In genomic region chr3:23808525-23808924, GRCh38 we compare ENCODE assay signal across 8 cellular contexts. TPM values are rescaled to one million over a fixed set of nuclear protein-coding genes. Genes with fewer than 3 reads are reported as not detected.
DNase-seq lines count a peak whose midpoint lies in the region; ATAC-seq, FAIRE-seq and TF ChIP-seq lines count a peak whose summit lies in the region.

No MANE protein-coding gene starts in this region.

- H3K9me3 Mint-ChIP-seq in nephron progenitor cell = no peaks in the 10 kb centered on the region

- peaks cover 3% of the 10 kb centered on the region for H3K27me3 Mint-ChIP-seq in nephron progenitor cell (ENCODE audit: low read depth, poor library complexity)

- no peak for TF ChIP-seq EP300 in GM12878 (IDR thresholded peaks at IDR 0.05; ENCODE audit: borderline replicate concordance in 1 of 2, control insufficient read depth in 1 of 2, low read depth in 2 of 2, low read length in 2 of 2)

- H3K4me1 ChIP-seq in KMS-11 (ENCODE audit: low read depth, poor library complexity, severe bottlenecking) (peaks cover 41% of the 10 kb centered on the region), GM12878 (ENCODE audit: control insufficient read depth, insufficient read depth, low read length) (peaks cover 8% of the 10 kb centered on the region)

- H3K4me3 Mint-ChIP-seq in nephron progenitor cell = peak overlapping the region; percentile 95

- H4K20me1 ChIP-seq in KMS-11 (ENCODE audit: insufficient read depth) = no peaks in the 10 kb centered on the region
- no peaks in the 10 kb centered on the region for H4K20me1 ChIP-seq in GM12878 (ENCODE audit: control insufficient read depth, insufficient read depth)

- POLR2A ChIA-PET in GM12878 (lab: Charles Lee) = interaction anchor here (0.9 to 7.5 kb wide), 10 partner anchors 21 to 155 kb away, joined by 3 to 92 read pairs (median 5); partner anchors contain the start of genes NKIRAS1 and RPL15

- H3K4me2 ChIP-seq in KMS-11 = peak overlapping the region; percentile 90
- peak overlapping the region; percentile 94 for H3K4me2 ChIP-seq in GM12878 (ENCODE audit: control insufficient read depth, insufficient read depth)

- no peaks in the 10 kb centered on the region for H3K27me3 ChIP-seq in KMS-11 (ENCODE audit: insufficient read depth, low read depth)
- H3K27me3 ChIP-seq in GM12878 (replicated peaks in 1 of 2; ENCODE audit: control insufficient read depth in 2 of 2, insufficient read depth in 2 of 2, low read length in 1 of 2) = no peaks in the 10 kb centered on the region

- peak overlapping the region; percentile 84; the same call in 1 of the 2 replicates for H3K9ac ChIP-seq in KMS-11
- H3K9ac ChIP-seq in GM12878 (ENCODE audit: control insufficient read depth, insufficient read depth, low read length) = peak overlapping the region; percentile 84

- H3K4me3 ChIP-seq in KMS-11 (IDR thresholded peaks at IDR 0.05; ENCODE audit: insufficient read depth, low read depth, low read length) (no peak overlapping the region), GM12878 (peak overlapping the region; percentile 98)

- RAD21 ChIA-PET in GM12878 (lab: Charles Lee; ENCODE audit: unreplicated experiment) = interaction anchor here (0.6 to 7.8 kb wide), 16 partner anchors 10 to 216 kb away, joined by 3 to 96 read pairs (median 5); no protein-coding TSS in a partner anchor

- SMC1A ChIA-PET in GM12878 (lab: Charles Lee; ENCODE audit: uncharacterized antibody, unreplicated experiment) = interaction anchor here (0.6 to 7.4 kb wide), 20 partner anchors 10 to 601 kb away, joined by 3 to 224 read pairs (median 6); partner anchors contain the start of genes NKIRAS1 and RPL15

- peak overlapping the region; percentile 92 for H3K27ac ChIP-seq in KMS-11
- peak overlapping the region; percentile 86 for H3K27ac ChIP-seq in GM12878 (ENCODE audit: control insufficient read depth, insufficient read depth)

- WGBS in GM12878 (ENCODE audit: insufficient coverage, insufficient replicate concordance, low lambda C conversion rate, missing lambda C conversion rate) = 30% methylated on average over 5 of the region's 5 CpGs

- no peak for TF ChIP-seq RAD21 in GM12878 (IDR thresholded peaks at IDR 0.05; ENCODE audit: insufficient read depth, low read depth, low read length)

- H3K36me3 Mint-ChIP-seq in nephron progenitor cell (ENCODE audit: low read depth) = peaks cover 34% of the 10 kb centered on the region

- no TSS peak for BruUV-seq in GM12878 (replicated peaks; lab: Mats Ljungman, UMichigan)

- peak overlapping the region; percentile 61 for H3K27ac Mint-ChIP-seq in nephron progenitor cell

- CTCF ChIA-PET in GM12878 (lab: Yijun Ruan, JAX) = interaction anchor here (1.1 to 4.2 kb wide), 8 partner anchors 7 to 145 kb away, joined by 3 to 21 read pairs (median 4); no protein-coding TSS in a partner anchor

- H2AFZ ChIP-seq in KMS-11 (ENCODE audit: low read depth) (no peak overlapping the region), GM12878 (ENCODE audit: control insufficient read depth, low read depth, low read length) (no peak overlapping the region)

- peak; percentile 32 for DNase-seq in G401 (ENCODE audit: low spot score)
- DNase-seq in GM12878 (ENCODE audit: low read depth, low spot score) = no peak
- no peak for DNase-seq in nephron progenitor cell
- no peak for DNase-seq in putamen (ENCODE audit: low spot score)
- no peak for DNase-seq in 8988T
- no peak for DNase-seq in NCI-H1417 treated with DMSO at 0.1 percent for 48 hours (lab: John Stamatoyannopoulos, UW)
- DNase-seq in glomerular visceral epithelial cell (ENCODE audit: extremely low spot score) = no peak

- TF ChIP-seq CTCF in KMS-11 (conservative IDR thresholded peaks at IDR 0.05; ENCODE audit: low read depth, low read length) = no peak
- TF ChIP-seq CTCF in GM12878 (IDR thresholded peaks at IDR 0.05 in 2 of 3, conservative IDR thresholded peaks at IDR 0.05 in 1 of 3; ENCODE audit: control insufficient read depth in 2 of 3, extremely low read depth in 1 of 3, insufficient read depth in 1 of 3, low read depth in 3 of 3, low read length in 3 of 3) = no peak
- TF ChIP-seq CTCF in nephron progenitor cell (IDR thresholded peaks at IDR 0.05) = no peak

- H3K79me2 ChIP-seq in KMS-11 (ENCODE audit: insufficient read depth, low read depth) = peaks cover 66% of the 10 kb centered on the region
- peaks cover 75% of the 10 kb centered on the region for H3K79me2 ChIP-seq in GM12878 (ENCODE audit: control insufficient read depth, insufficient read depth, low read length)

- no peak for ATAC-seq in GM12878

- intact Hi-C loops in GM12878 (cut with micrococcal nuclease; ENCODE audit: unreplicated experiment) = loop anchor here (5.0 to 10.0 kb wide), 7 partner anchors 59 to 1244 kb away; partner anchors contain the start of gene UBE2E2

- peak; percentile 18 for FAIRE-seq in GM12878 (lab: Jason Lieb, UNC)

- no peaks in the 10 kb centered on the region for H3K36me3 ChIP-seq in KMS-11 (ENCODE audit: insufficient read depth)
- H3K36me3 ChIP-seq in GM12878 (ENCODE audit: control insufficient read depth in 2 of 2, insufficient read depth in 2 of 2, low read length in 1 of 2) = no peaks in the 10 kb centered on the region; a peak in 1 of 4 replicates

- no peak for TF ChIP-seq POLR2A in GM12878 (IDR thresholded peaks at IDR 0.05; ENCODE audit: low read depth, low read length)

- in situ Hi-C loops in G401 (cut with HindIII; ENCODE audit: low sequenced_read_pairs) = no loop called here
- in situ Hi-C loops in GM12878 (cut with MboI) = no loop called here

- peaks cover 79% of the 10 kb centered on the region for H3K4me1 Mint-ChIP-seq in nephron progenitor cell

- H3K9me3 ChIP-seq in GM12878 (replicated peaks; ENCODE audit: control insufficient read depth, insufficient read depth, low read length) = no peaks in the 10 kb centered on the region

TF ChIP-seq in GM12878, 131 proteins besides CTCF, POLR2A, EP300 and RAD21 (continues in another document):
- TF ChIP-seq SMARCA5 (IDR thresholded peaks at IDR 0.05) = no peak
- TF ChIP-seq RB1 (IDR thresholded peaks at IDR 0.05; ENCODE audit: borderline replicate concordance) = no peak
- TF ChIP-seq TAF1 (IDR thresholded peaks at IDR 0.05; ENCODE audit: borderline replicate concordance, low read depth, low read length) = no peak
- no peak for TF ChIP-seq GATAD2B (conservative IDR thresholded peaks at IDR 0.05; ENCODE audit: low read depth)
- TF ChIP-seq MEF2B (IDR thresholded peaks at IDR 0.05; ENCODE audit: partially characterized antibody, poor library complexity, severe bottlenecking) = no peak
- no peak for TF ChIP-seq NKRF (conservative IDR thresholded peaks at IDR 0.05)
- TF ChIP-seq ATF7 (IDR thresholded peaks at IDR 0.05; ENCODE audit: low read depth) = 0 out of 2 replicates have a peak, but pooled peaks have one; percentile 23
- no peak for TF ChIP-seq MLLT1 (IDR thresholded peaks at IDR 0.05)
- TF ChIP-seq IKZF1 (conservative IDR thresholded peaks at IDR 0.05) = 0 out of 2 replicates have a peak, but pooled peaks have one; percentile 14
- TF ChIP-seq PAX8 (IDR thresholded peaks at IDR 0.05) = no peak

RNA-seq across cellular contexts. Expression of gene UBE2E1, which starts 2.8 kb away (rescaled TPM):
- 121 and 174 TPM in 2 replicates for total RNA-seq in G401 (2014; rRNA removed; shearing (Covaris generic))
- 149 and 156 TPM in 2 replicates for total RNA-seq in GM12878 (2013; cell fraction: nucleolus; rRNA removed)
- 110 and 129 TPM in 2 replicates for total RNA-seq in GM12878 (2014; rRNA removed)
- total RNA-seq in GM12878 (2014; rRNA removed; fragmentation: Illumina TruSeq; extraction: Trizol) = 230 and 236 TPM in 2 replicates
- total RNA-seq in GM12878 (2021) = 162 and 167 TPM in 2 replicates
- 122 TPM for polyA plus RNA-seq in GM12878 (2011; ENCODE audit: low read depth)
- 425 and 698 TPM in 2 replicates for polyA plus RNA-seq in GM12878 (2011; rRNA removed)
- 160 and 172 TPM in 2 replicates for polyA plus RNA-seq in GM12878 (2011; cell fraction: cytosol; rRNA removed)
- 186 and 224 TPM in 2 replicates for polyA plus RNA-seq in GM12878 (2011; cell fraction: nucleus; rRNA removed)
- 192 and 242 TPM in 2 replicates for polyA plus RNA-seq in GM12878 (2012)
- 282 and 450 TPM in 2 replicates for polyA plus RNA-seq in GM12878 (2014; fragmentation: Illumina TruSeq; extraction: Trizol)
- polyA plus RNA-seq in GM12878 (2014; fragmentation: Nextera tagmentation; extraction: Ambion mirVana) = 100 to 1,000 TPM; 113 to 128 TPM
- polyA plus RNA-seq in GM12878 (2014; rRNA removed) = 159 and 202 TPM in 2 replicates
- 10 to 100 TPM; 18.7 to 21.8 TPM for polyA plus RNA-seq in GM12878 (2016; fragmentation: Nextera tagmentation; extraction: Ambion mirVana)
- polyA minus RNA-seq in GM12878 (2011; rRNA and poly(A)+ RNA removed) = 126 and 154 TPM in 2 replicates
- polyA minus RNA-seq in GM12878 (2011; cell fraction: cytosol; rRNA and poly(A)+ RNA removed) = 57.1 and 82.3 TPM in 2 replicates
- 84.7 and 98.8 TPM in 2 replicates for polyA minus RNA-seq in GM12878 (2011; cell fraction: nucleus; rRNA and poly(A)+ RNA removed)
